ENCODE assay signal across 8 cellular contexts in genomic region chr5:59661939-59662615, GRCh38.
A peak's percentile ranks its signal among the peaks of the same experiment; 100 is the strongest.
DNase-seq lines count a peak whose midpoint lies in the region; ATAC-seq and TF ChIP-seq lines count a peak whose summit lies in the region.

No MANE protein-coding gene starts in this region.

- peak; percentile 46 for ATAC-seq in GM21423 (IDR thresholded peaks at IDR 0.05; ENCODE audit: unreplicated experiment)

- DNase-seq in ACHN, result peak; percentile 15
- peak; percentile 10 for DNase-seq in OCI-LY7 (ENCODE audit: low spot score)
- DNase-seq in left kidney (ENCODE audit: low read depth, low spot score), result peak; percentile 15
- DNase-seq in NK-92 treated with Interleukin-12 subunit alpha and Interleukin-12 subunit beta, amount 100 ng/mL, for 24 hours (lab: John Stamatoyannopoulos, UW), result no peak
- no peak for DNase-seq in SKM-1 (lab: John Stamatoyannopoulos, UW; ENCODE audit: unreplicated experiment)
- no peak for DNase-seq in NCI-H1436 (lab: John Stamatoyannopoulos, UW)
- no peak for DNase-seq in DMS79 (lab: John Stamatoyannopoulos, UW)

- peak overlapping the region; percentile 22 for H3K4me3 ChIP-seq in OCI-LY7 (ENCODE audit: low read depth, low read length, poor library complexity, severe bottlenecking)

- H4K20me1 ChIP-seq in OCI-LY7 (ENCODE audit: insufficient read depth, low read length), result no peaks in the 10 kb centered on the region

- H3K4me1 ChIP-seq in OCI-LY7 (ENCODE audit: insufficient read depth, low read length, poor library complexity, severe bottlenecking), result peaks cover 7% of the 10 kb centered on the region

- no peaks in the 10 kb centered on the region for H3K79me2 ChIP-seq in OCI-LY7 (ENCODE audit: insufficient read depth, low read depth, low read length)

- no peaks in the 10 kb centered on the region for H3K9me2 ChIP-seq in OCI-LY7 (ENCODE audit: insufficient read depth, low read length)

- BruUV-seq in OCI-LY7 (replicated peaks; lab: Mats Ljungman, UMichigan), result no TSS peak

- CTCF ChIA-PET in OCI-LY7 (lab: Charles Lee; ENCODE audit: unreplicated experiment), result no interaction called here

- intact Hi-C loops in OCI-LY7 (cut with micrococcal nuclease; ENCODE audit: unreplicated experiment), result loop anchor here (10.0 kb wide), 1 partner anchor 477 kb away; no protein-coding TSS in a partner anchor

- in situ Hi-C loops in ACHN (cut with HindIII; ENCODE audit: low pct_ligation_motif_present, low pct_unique_long_range_greater_than_20kb, low sequenced_read_pairs), result loop anchor here (25.0 kb wide), 1 partner anchor 150 kb away; no protein-coding TSS in a partner anchor

- peak overlapping the region; percentile 40 for H3K4me2 ChIP-seq in OCI-LY7 (ENCODE audit: low read length)

- peak overlapping the region; percentile 81 for H2AFZ ChIP-seq in OCI-LY7 (ENCODE audit: low read length)

- TF ChIP-seq CTCF in OCI-LY7 (conservative IDR thresholded peaks at IDR 0.05; ENCODE audit: low read length), result no peak

- POLR2A ChIA-PET in OCI-LY7 (lab: Charles Lee), result interaction anchor here (0.8 to 1.4 kb wide), 2 partner anchors 114 to 157 kb away, joined by 3 read pairs; no protein-coding TSS in a partner anchor

- no peaks in the 10 kb centered on the region for H3K9me3 ChIP-seq in OCI-LY7 (ENCODE audit: low read length)

- no peak overlapping the region for H3K27ac ChIP-seq in OCI-LY7 (ENCODE audit: low read depth, low read length, poor library complexity, severe bottlenecking)

- H3K36me3 ChIP-seq in OCI-LY7 (ENCODE audit: insufficient read depth, low read length), result no peaks in the 10 kb centered on the region

Comparison
In these comparisons a context has a peak if more than half of its experiments do, and no peak if none do; other contexts are left out.
1. DNase-seq: peak in ACHN (single experiment), OCI-LY7 (single experiment) and left kidney (single experiment); none in NK-92 treated with Interleukin-12 subunit alpha and Interleukin-12 subunit beta, amount 100 ng/mL, for 24 hours (single experiment), SKM-1 (single experiment), NCI-H1436 (single experiment) and DMS79 (single experiment).